9 cellular contexts compared by ENCODE assay signal in genomic region chr17:82053556-82054263, GRCh38. TPM values are rescaled to one million over a fixed set of nuclear protein-coding genes. Genes with fewer than 3 reads are reported as not detected.
DNase-seq lines count a peak whose midpoint lies in the region; ATAC-seq and TF ChIP-seq lines count a peak whose summit lies in the region.
"Had no signal": no experiment of that assay in that cellular context is flagged by ENCODE, and none has a peak within 500 bp of the region (broad histone marks: within the 10 kb centered on the region; RNA-seq: fewer than 3 reads in every experiment).

No MANE protein-coding gene starts in this region.

- H3K36me3 Mint-ChIP-seq in stimulated activated naive CD8-positive, alpha-beta T cell treated with anti-CD3 and anti-CD28 coated beads, Interleukin-15, Interleukin-2, amounts not matched to agents 100 ng/mL and 50 ng/mL, for 24 hours (ENCODE audit: low read depth), result peaks cover 4% of the 10 kb centered on the region
- peaks cover 5% of the 10 kb centered on the region; the same call in 1 of the 2 replicates for H3K36me3 Mint-ChIP-seq in WTC11
- peaks cover 3% of the 10 kb centered on the region for H3K36me3 Mint-ChIP-seq in memory B cell

- no peak for DNase-seq in stimulated activated naive CD8-positive, alpha-beta T cell treated with anti-CD3 and anti-CD28 coated beads, Interleukin-15, Interleukin-2, amounts not matched to agents 100 U/mL and 50 U/mL, for 24 hours
- no peak for DNase-seq in WTC11 (ENCODE audit: low spot score)
- DNase-seq in memory B cell (ENCODE audit: low spot score in 2 of 2), result no peak
- no peak for DNase-seq in GOT3 (lab: John Stamatoyannopoulos, UW)
- no peak for DNase-seq in NAMALWA (ENCODE audit: low spot score)
- DNase-seq in stimulated activated CD4-positive, alpha-beta T cell treated with anti-CD3 and anti-CD28 coated beads, Interleukin-4, amount 100 ng/mL, for 4 hours, result no peak
- DNase-seq: colonic mucosa had no signal

- no peak for TF ChIP-seq CTCF in WTC11 (IDR thresholded peaks at IDR 0.05)

- peak overlapping the region; percentile 86 for H3K4me3 Mint-ChIP-seq in stimulated activated naive CD8-positive, alpha-beta T cell treated with anti-CD3 and anti-CD28 coated beads, Interleukin-15, Interleukin-2, amounts not matched to agents 100 ng/mL and 50 ng/mL, for 24 hours
- H3K4me3 Mint-ChIP-seq in WTC11, result peak overlapping the region; percentile 84
- H3K4me3 Mint-ChIP-seq in memory B cell, result peak overlapping the region; percentile 66

- CTCF ChIA-PET in WTC11 (lab: Charles Lee), result interaction anchor here (5.8 kb wide), 1 partner anchor 23 kb away, joined by 31 read pairs; the partner anchor contains the start of gene RAC3

- no peaks in the 10 kb centered on the region for H3K9me3 Mint-ChIP-seq in stimulated activated naive CD8-positive, alpha-beta T cell treated with anti-CD3 and anti-CD28 coated beads, Interleukin-15, Interleukin-2, amounts not matched to agents 100 ng/mL and 50 ng/mL, for 24 hours
- H3K9me3 Mint-ChIP-seq in WTC11 (no peaks in the 10 kb centered on the region), memory B cell (no peaks in the 10 kb centered on the region)

- H3K4me1 Mint-ChIP-seq in stimulated activated naive CD8-positive, alpha-beta T cell treated with anti-CD3 and anti-CD28 coated beads, Interleukin-15, Interleukin-2, amounts not matched to agents 100 ng/mL and 50 ng/mL, for 24 hours (ENCODE audit: low read depth), result peaks cover 18% of the 10 kb centered on the region
- H3K4me1 Mint-ChIP-seq in WTC11 (peaks cover 4% of the 10 kb centered on the region), memory B cell (peaks cover 8% of the 10 kb centered on the region)

- H3K27me3 Mint-ChIP-seq in stimulated activated naive CD8-positive, alpha-beta T cell treated with anti-CD3 and anti-CD28 coated beads, Interleukin-15, Interleukin-2, amounts not matched to agents 100 ng/mL and 50 ng/mL, for 24 hours, result no peaks in the 10 kb centered on the region
- H3K27me3 Mint-ChIP-seq in WTC11 (ENCODE audit: low read depth) (no peaks in the 10 kb centered on the region), memory B cell (no peaks in the 10 kb centered on the region)

- ATAC-seq in stimulated activated naive CD8-positive, alpha-beta T cell treated with anti-CD3 and anti-CD28 coated beads, Interleukin-15, Interleukin-2, amounts not matched to agents 100 U/mL and 50 U/mL, for 24 hours, result no peak
- ATAC-seq in WTC11, result no peak
- no peak for ATAC-seq in memory B cell (ENCODE audit: low read depth)
- no peak for ATAC-seq in HG03571 (IDR thresholded peaks at IDR 0.05; ENCODE audit: unreplicated experiment)

- no peak overlapping the region for H3K27ac Mint-ChIP-seq in stimulated activated naive CD8-positive, alpha-beta T cell treated with anti-CD3 and anti-CD28 coated beads, Interleukin-15, Interleukin-2, amounts not matched to agents 100 ng/mL and 50 ng/mL, for 24 hours
- H3K27ac Mint-ChIP-seq in WTC11 (no peak overlapping the region), memory B cell (no peak overlapping the region)

- POLR2A ChIA-PET in WTC11 (lab: Charles Lee), result interaction anchor here (1.6 kb wide), 1 partner anchor 16 kb away, joined by 5 read pairs; the partner anchor contains the start of gene DCXR

TF ChIP-seq in WTC11, 78 proteins besides CTCF, POLR2A, EP300 and RAD21:
- TF ChIP-seq MXD4 (CRISPR knock-in tag; IDR thresholded peaks at IDR 0.05; ENCODE audit: borderline replicate concordance) (no peak), USF2 (CRISPR knock-in tag; IDR thresholded peaks at IDR 0.05) (no peak), SMAD3 (CRISPR knock-in tag; IDR thresholded peaks at IDR 0.05; ENCODE audit: borderline replicate concordance) (no peak), TEAD1 (CRISPR knock-in tag; IDR thresholded peaks at IDR 0.05) (no peak), PRRX2 (CRISPR knock-in tag; IDR thresholded peaks at IDR 0.05) (no peak), ZNF317 (CRISPR knock-in tag; IDR thresholded peaks at IDR 0.05; ENCODE audit: borderline replicate concordance, low read depth) (no peak), E2F5 (CRISPR knock-in tag; IDR thresholded peaks at IDR 0.05) (no peak), FOXK1 (CRISPR knock-in tag; IDR thresholded peaks at IDR 0.05) (no peak), ZMAT4 (CRISPR knock-in tag; IDR thresholded peaks at IDR 0.05) (no peak), ZBTB43 (CRISPR knock-in tag; IDR thresholded peaks at IDR 0.05) (no peak)

RNA-seq across cellular contexts. Expression of gene GPS1, which starts 2.0 kb away (rescaled TPM):
- total RNA-seq in WTC11 (2021), result 166 to 181 TPM (median 167 TPM) in 3 replicates

RNA-seq across cellular contexts. Expression of gene RFNG, which starts 2.1 kb away (rescaled TPM):
- total RNA-seq in WTC11 (2021), result 40.9 to 42.3 TPM (median 41.6 TPM) in 3 replicates

RNA-seq across cellular contexts. Expression of gene DUS1L, which starts 11.9 kb away (rescaled TPM):
- 99.6 to 120 TPM (median 106 TPM) in 3 replicates for total RNA-seq in WTC11 (2021)

RNA-seq across cellular contexts. Expression of gene DCXR, which starts 16.2 kb away (rescaled TPM):
- total RNA-seq in WTC11 (2021), result 114 to 130 TPM (median 120 TPM) in 3 replicates

RNA-seq across cellular contexts. Expression of gene RAC3, which starts 22.2 kb away (rescaled TPM):
- 135 to 163 TPM (median 138 TPM) in 3 replicates for total RNA-seq in WTC11 (2021)
